ENCODE assay signal across 27 cellular contexts in the genomic region with DNA sequence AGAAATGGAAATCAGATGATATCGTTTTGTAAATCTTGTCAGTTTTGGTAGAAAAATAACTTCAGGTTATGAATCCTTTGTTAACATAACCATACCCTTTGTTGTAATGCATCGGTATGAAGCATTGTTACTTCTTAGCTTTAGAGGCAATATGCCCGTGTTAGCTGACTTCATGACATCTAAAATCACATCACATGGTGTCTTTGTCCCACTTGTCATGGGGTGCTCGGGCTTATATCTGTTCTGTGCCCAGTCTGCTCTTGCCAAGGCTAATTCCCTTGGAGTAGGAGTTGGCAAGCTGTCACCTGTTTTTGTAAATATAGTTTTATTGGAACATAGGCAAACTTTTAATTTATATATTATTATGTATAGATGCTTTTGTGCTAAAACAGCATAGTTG.
"Had no signal": no experiment of that assay in that cellular context is flagged by ENCODE, and none has a peak within 500 bp of the region (broad histone marks: within the 10 kb centered on the region; RNA-seq: fewer than 3 reads in every experiment).

No MANE protein-coding gene starts in this region.

- H3K4me3 ChIP-seq: esophagus squamous epithelium, gastroesophageal sphincter had no signal

- DNase-seq: activated B cell treated with CpG ODN at 0.5 μM for 24 hours; activated CD4-positive, alpha-beta T cell treated with anti-CD3 and anti-CD28 coated beads for 48 hours; activated CD4-positive, alpha-beta T cell treated with anti-CD3 and anti-CD28 coated beads, Interleukin-2, amount 50 U/mL, for 1 hour; activated CD4-positive, alpha-beta T cell treated with anti-CD3 and anti-CD28 coated beads, Interleukin-2, amount 50 U/mL, for 48 hours; activated CD8-positive, alpha-beta memory T cell treated with anti-CD3 and anti-CD28 coated beads for 24 hours; activated CD8-positive, alpha-beta T cell treated with anti-CD3 and anti-CD28 coated beads for 36 hours; activated effector memory CD4-positive, alpha-beta T cell treated with Interleukin-2 at 50 U/mL for 16 hours; activated gamma-delta T cell treated with Interleukin-2 at 50 U/mL for 16 hours; activated naive CD4-positive, alpha-beta T cell treated with anti-CD3 and anti-CD28 coated beads, Interleukin-2, amount 50 U/mL, for 16 hours; activated naive CD4-positive, alpha-beta T cell treated with Interleukin-2 at 50 U/mL for 16 hours; activated T-cell treated with anti-CD3 and anti-CD28 coated beads, Interleukin-2, amount 50 U/mL, for 4 hours; amniotic stem cell; anterior cingulate cortex; brain microvascular endothelial cell; caudate nucleus; cortex of kidney; effector CD8-positive, alpha-beta T cell; esophagus squamous epithelium; foreskin melanocyte; T-helper 1 cell; T-helper 17 cell; T1000; WERI-Rb-1 had no signal

- H3K4me1 ChIP-seq: esophagus squamous epithelium, gastroesophageal sphincter had no signal

- H3K9me3 ChIP-seq: esophagus squamous epithelium, gastroesophageal sphincter had no signal

- H3K27me3 ChIP-seq: brain microvascular endothelial cell, esophagus squamous epithelium, gastroesophageal sphincter had no signal

- H3K27ac ChIP-seq: brain microvascular endothelial cell, epithelial cell of prostate, esophagus squamous epithelium, gastroesophageal sphincter, WERI-Rb-1 had no signal

- H3K36me3 ChIP-seq: brain microvascular endothelial cell, WERI-Rb-1 had no signal

- ATAC-seq: activated CD4-positive, CD25-positive, alpha-beta regulatory T cell treated with anti-CD3 and anti-CD28 coated beads, Interleukin-2, amount 50 U/mL, for 24 hours; activated CD8-positive, alpha-beta T cell treated with anti-CD3 and anti-CD28 coated beads for 36 hours; activated T-cell treated with anti-CD3 and anti-CD28 coated beads, Interleukin-2, amount 50 U/mL, for 4 hours; activated T-helper 17 cell treated with anti-CD3 and anti-CD28 coated beads, Interleukin-2, amount 50 U/mL, for 72 hours; gastroesophageal sphincter; T-helper 17 cell had no signal
